ENCODE assay signal across 21 cellular contexts in the genomic region with DNA sequence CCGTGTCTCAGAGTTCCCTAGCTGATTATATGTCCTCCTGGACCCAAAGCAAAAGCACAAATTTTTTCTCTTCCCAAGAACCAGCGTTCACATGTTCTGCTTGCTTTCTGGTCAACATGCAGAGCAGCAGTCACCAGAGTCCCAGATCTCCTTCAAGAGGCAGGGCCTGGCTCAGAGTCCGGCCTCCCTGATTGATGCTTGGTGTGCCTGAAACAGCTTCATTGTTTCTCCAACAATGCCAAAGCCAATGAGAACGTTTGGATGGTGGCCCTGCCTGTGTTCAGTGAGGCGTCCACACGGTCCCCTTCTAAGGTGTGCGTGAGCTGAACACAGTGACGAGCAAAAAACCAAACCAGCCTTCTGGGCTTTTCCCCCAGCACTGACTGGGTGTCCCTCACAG. TPM values are rescaled to one million over a fixed set of nuclear protein-coding genes. Genes with fewer than 3 reads are reported as not detected.
A peak's percentile ranks its signal among the peaks of the same experiment; 100 is the strongest.
DNase-seq lines count a peak whose midpoint lies in the region; ATAC-seq, FAIRE-seq and TF ChIP-seq lines count a peak whose summit lies in the region.
"Had no signal": no experiment of that assay in that cellular context is flagged by ENCODE, and none has a peak within 500 bp of the region (broad histone marks: within the 10 kb centered on the region; RNA-seq: fewer than 3 reads in every experiment).

No MANE protein-coding gene starts in this region.

- no peak for TF ChIP-seq CTCF in right atrium auricular region (IDR thresholded peaks at IDR 0.05)

- FAIRE-seq in RCC 7860 (lab: Jason Lieb, UNC): no peak
- FAIRE-seq: GM12891, K562 had no signal

- H3K27ac ChIP-seq in caudate nucleus (ENCODE audit: low read depth, low read length) (peak overlapping the region; percentile 45), right atrium auricular region (no peak overlapping the region)
- H3K27ac ChIP-seq: BLaER1 treated with 17β-estradiol and CSF1 and Interleukin-3, amounts not matched to agents 10 nM and 100 nM; HL-60; RWPE1 had no signal

- intact Hi-C loops in posterior cingulate gyrus (cut with DNase I): loop anchor here (10.0 kb wide), 1 partner anchor 330 kb away; no protein-coding TSS in a partner anchor

- no peaks in the 10 kb centered on the region for H3K36me3 ChIP-seq in right atrium auricular region
- H3K36me3 ChIP-seq: BLaER1 treated with 17β-estradiol and CSF1 and Interleukin-3, amounts not matched to agents 10 nM and 100 nM had no signal

- H3K9me3 ChIP-seq in right atrium auricular region: no peaks in the 10 kb centered on the region
- H3K9me3 ChIP-seq: BLaER1 treated with 17β-estradiol and CSF1 and Interleukin-3, amounts not matched to agents 10 nM and 100 nM had no signal

- peaks cover 0 to 3% of the 10 kb centered on the region in 2 donors for H3K27me3 ChIP-seq in right atrium auricular region
- H3K27me3 ChIP-seq: BLaER1 treated with 17β-estradiol and CSF1 and Interleukin-3, amounts not matched to agents 10 nM and 100 nM had no signal

- no peak overlapping the region for H3K4me3 ChIP-seq in right atrium auricular region
- H3K4me3 ChIP-seq: BLaER1 treated with 17β-estradiol and CSF1 and Interleukin-3, amounts not matched to agents 10 nM and 100 nM; K562 had no signal

- DNase-seq in Caki2 (ENCODE audit: low read depth) (peak; percentile 32), caudate nucleus (lab: John Stamatoyannopoulos, UW) (peak in 45 of 61 donors; percentile 13 to 84 (median 53)), inferior parietal cortex (ENCODE audit: extremely low spot score) (peak; percentile 74), posterior cingulate gyrus (peak in 9 of 10 donors; percentile 59 to 93 (median 70)), right atrium auricular region (ENCODE audit: low spot score) (no peak), RCC 7860 (ENCODE audit: low spot score) (no peak)
- DNase-seq: DMS 273 treated with DMSO at 0.1 percent for 48 hours; GF-D8; HCEC 1CT; NCI-H187; NCI-H345; NCI-H69; NK-92 treated with Interleukin-12 subunit alpha and Interleukin-12 subunit beta, amount 100 ng/mL, for 24 hours had no signal

- in situ Hi-C loops in Caki2 (cut with HindIII; ENCODE audit: low pct_unique_long_range_greater_than_20kb, low sequenced_read_pairs): no loop called here

- H3K4me1 ChIP-seq in right atrium auricular region: no peaks in the 10 kb centered on the region
- H3K4me1 ChIP-seq: BLaER1 treated with 17β-estradiol and CSF1 and Interleukin-3, amounts not matched to agents 10 nM and 100 nM had no signal

- ATAC-seq in GM18520 (IDR thresholded peaks at IDR 0.05; ENCODE audit: unreplicated experiment) (no peak), HG02981 (IDR thresholded peaks at IDR 0.05; ENCODE audit: unreplicated experiment) (no peak)
- ATAC-seq: K562 had no signal

RNA-seq across cellular contexts. Expression of gene POU3F3, which starts 19.5 kb away (rescaled TPM):
- 48.8 and 57.1 TPM in 2 replicates for total RNA-seq in Caki2 (2014; rRNA removed; shearing (Covaris generic); ENCODE audit: low replicate concordance)
- total RNA-seq in right atrium auricular region: under 1 TPM in 1 of 2 donors, not detected in 1; 0.79 TPM
- total RNA-seq: A172, K562 had no signal

Comparison
In these comparisons a context has a peak if more than half of its experiments do, and no peak if none do; other contexts are left out.
1. DNase-seq: peak in Caki2 (single experiment), caudate nucleus (45 of 61), inferior parietal cortex (single experiment) and posterior cingulate gyrus (9 of 10); none in right atrium auricular region (single experiment) and RCC 7860 (single experiment).
2. RNA of gene POU3F3, which starts 19.5 kb away (total RNA-seq): 48.8 to 57.1 TPM in Caki2; 0.79 TPM in right atrium auricular region; every median in the first group is over 10 times any median in the second.